2 cellular contexts compared by ENCODE assay signal in the genomic region with DNA sequence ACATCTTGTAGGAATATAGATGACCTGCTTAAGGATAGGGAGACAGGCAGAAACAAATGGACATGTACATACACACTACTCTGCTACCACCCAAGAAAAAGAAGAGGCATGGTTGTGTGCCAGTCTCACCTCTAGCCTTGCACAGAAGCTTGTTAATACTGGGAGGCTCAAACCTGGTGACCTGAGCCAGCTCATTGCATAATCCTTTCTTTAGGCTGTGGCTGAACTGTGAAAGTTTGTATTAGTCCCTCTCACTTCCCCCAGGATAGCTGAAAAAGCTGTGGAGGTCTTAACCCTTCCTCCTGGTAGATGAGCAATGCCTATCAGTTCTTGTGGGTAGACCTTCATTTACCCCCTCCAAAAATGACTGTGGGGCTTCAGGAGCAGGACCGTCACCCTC.
TF ChIP-seq lines count a peak whose summit lies in the region.

No MANE protein-coding gene starts in this region.

TF ChIP-seq in IMR-90, 13 proteins besides CTCF, POLR2A, EP300 and RAD21:
- TF ChIP-seq RCOR1 (IDR thresholded peaks at IDR 0.05; ENCODE audit: insufficient replicate concordance, low read length) (no peak), RFX5 (IDR thresholded peaks at IDR 0.05; ENCODE audit: low read depth, low read length) (no peak), CEBPB (IDR thresholded peaks at IDR 0.05; ENCODE audit: low read depth, low read length) (no peak), MXI1 (IDR thresholded peaks at IDR 0.05; ENCODE audit: borderline replicate concordance, low read depth, low read length) (no peak), BHLHE40 (IDR thresholded peaks at IDR 0.05; ENCODE audit: low read depth, low read length) (no peak), MAFK (IDR thresholded peaks at IDR 0.05; ENCODE audit: low read depth, low read length) (no peak), CHD1 (IDR thresholded peaks at IDR 0.05; ENCODE audit: low read depth, low read length) (no peak), SMC3 (IDR thresholded peaks at IDR 0.05; ENCODE audit: low read depth, low read length) (no peak), FOS (IDR thresholded peaks at IDR 0.05; ENCODE audit: low read depth, low read length) (no peak), MAZ (IDR thresholded peaks at IDR 0.05; ENCODE audit: borderline replicate concordance, low read depth, low read length) (no peak), NFE2L2 (IDR thresholded peaks at IDR 0.05; ENCODE audit: low read depth, low read length) (no peak)
- TF ChIP-seq, protein P1, sequence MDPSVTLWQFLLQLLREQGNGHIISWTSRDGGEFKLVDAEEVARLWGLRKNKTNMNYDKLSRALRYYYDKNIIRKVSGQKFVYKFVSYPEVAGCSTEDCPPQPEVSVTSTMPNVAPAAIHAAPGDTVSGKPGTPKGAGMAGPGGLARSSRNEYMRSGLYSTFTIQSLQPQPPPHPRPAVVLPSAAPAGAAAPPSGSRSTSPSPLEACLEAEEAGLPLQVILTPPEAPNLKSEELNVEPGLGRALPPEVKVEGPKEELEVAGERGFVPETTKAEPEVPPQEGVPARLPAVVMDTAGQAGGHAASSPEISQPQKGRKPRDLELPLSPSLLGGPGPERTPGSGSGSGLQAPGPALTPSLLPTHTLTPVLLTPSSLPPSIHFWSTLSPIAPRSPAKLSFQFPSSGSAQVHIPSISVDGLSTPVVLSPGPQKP (IDR thresholded peaks at IDR 0.05; ENCODE audit: borderline replicate concordance, low read depth, low read length): no peak
- TF ChIP-seq, protein P2, sequence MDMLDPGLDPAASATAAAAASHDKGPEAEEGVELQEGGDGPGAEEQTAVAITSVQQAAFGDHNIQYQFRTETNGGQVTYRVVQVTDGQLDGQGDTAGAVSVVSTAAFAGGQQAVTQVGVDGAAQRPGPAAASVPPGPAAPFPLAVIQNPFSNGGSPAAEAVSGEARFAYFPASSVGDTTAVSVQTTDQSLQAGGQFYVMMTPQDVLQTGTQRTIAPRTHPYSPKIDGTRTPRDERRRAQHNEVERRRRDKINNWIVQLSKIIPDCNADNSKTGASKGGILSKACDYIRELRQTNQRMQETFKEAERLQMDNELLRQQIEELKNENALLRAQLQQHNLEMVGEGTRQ (IDR thresholded peaks at IDR 0.05; ENCODE audit: low read depth, low read length): no peak
TF ChIP-seq in IMR-90: peak in this region for 0.

TF ChIP-seq in endothelial cell of umbilical vein, 7 proteins besides CTCF, POLR2A, EP300 and RAD21:
- TF ChIP-seq EZH2 (IDR thresholded peaks at IDR 0.05; ENCODE audit: borderline replicate concordance, low read depth, low read length, severe bottlenecking) (no peak), MYC (IDR thresholded peaks at IDR 0.05; ENCODE audit: low read depth, low read length) (no peak), FOS (IDR thresholded peaks at IDR 0.05; ENCODE audit: borderline replicate concordance, insufficient read depth, low read length) (no peak), JUN (IDR thresholded peaks at IDR 0.05; ENCODE audit: borderline replicate concordance, insufficient read depth, insufficient read length, low read depth) (no peak), POLR2AphosphoS5 (IDR thresholded peaks at IDR 0.05; ENCODE audit: insufficient read depth, low read depth, low read length) (no peak), GATA2 (IDR thresholded peaks at IDR 0.05; ENCODE audit: insufficient read depth, insufficient read length, low read depth, low read length) (no peak)
- TF ChIP-seq, protein P3, sequence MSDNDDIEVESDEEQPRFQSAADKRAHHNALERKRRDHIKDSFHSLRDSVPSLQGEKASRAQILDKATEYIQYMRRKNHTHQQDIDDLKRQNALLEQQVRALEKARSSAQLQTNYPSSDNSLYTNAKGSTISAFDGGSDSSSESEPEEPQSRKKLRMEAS (IDR thresholded peaks at IDR 0.05; ENCODE audit: insufficient read depth, insufficient read length): no peak
